ENCODE assay signal across 23 cellular contexts in the genomic region with DNA sequence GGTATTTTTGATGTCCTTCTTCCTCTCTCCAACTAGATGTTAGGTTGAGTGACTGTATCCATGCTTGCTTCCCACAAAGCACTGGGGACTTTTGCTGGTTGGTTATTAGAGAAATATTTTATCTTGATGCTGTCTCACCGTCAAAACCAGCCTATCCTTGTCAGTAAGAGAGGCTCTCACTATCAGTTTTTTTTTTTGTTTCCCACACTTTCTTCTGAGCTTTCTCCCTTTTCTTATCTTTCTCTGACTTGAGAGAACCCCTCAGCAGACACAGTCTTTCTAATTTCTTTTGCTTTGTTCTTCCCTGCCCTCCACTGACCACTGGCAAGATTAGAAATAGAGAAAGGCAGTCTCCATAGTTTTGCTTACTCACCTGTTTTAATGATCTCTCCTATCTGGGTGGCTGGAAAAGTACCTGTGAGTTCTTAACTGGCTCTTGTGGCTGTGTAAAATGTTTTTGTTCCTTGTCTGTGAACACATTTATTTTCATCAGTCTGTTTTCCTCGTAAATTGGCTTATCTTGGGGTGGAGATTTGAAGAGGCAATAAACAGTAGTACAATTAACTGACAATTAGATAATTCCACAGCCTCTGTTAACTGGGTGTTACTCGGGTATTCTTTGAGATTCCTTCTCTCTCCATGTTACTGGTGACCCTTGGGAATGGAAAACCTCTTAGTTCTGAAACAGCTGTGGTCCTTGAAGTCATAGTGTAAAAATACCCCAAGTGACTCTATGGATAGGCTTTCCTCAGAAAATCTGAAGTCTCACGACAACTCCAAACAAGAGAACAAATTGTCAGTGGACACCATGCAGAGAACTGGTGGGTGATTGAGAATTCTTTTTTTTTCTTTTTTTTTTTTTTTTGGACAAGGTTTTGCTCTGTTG. TPM values are rescaled to one million over a fixed set of nuclear protein-coding genes. Genes with fewer than 3 reads are reported as not detected.
A peak's percentile ranks its signal among the peaks of the same experiment; 100 is the strongest.
DNase-seq lines count a peak whose midpoint lies in the region; ATAC-seq, FAIRE-seq and TF ChIP-seq lines count a peak whose summit lies in the region.
"Had no signal": no experiment of that assay in that cellular context is flagged by ENCODE, and none has a peak within 500 bp of the region (broad histone marks: within the 10 kb centered on the region; RNA-seq: fewer than 3 reads in every experiment).

A gene (minus strand): TSS at position 457 of the 886 bp plus-strand sequence. CDS start 8,680 bp downstream, outside the sequence.

- in situ Hi-C loops in K562 (cut with MboI): no loop called here
- in situ Hi-C loops in KBM-7 (cut with MboI; ENCODE audit: low pct_unique_long_range_greater_than_20kb, low sequenced_read_pairs): no loop called here

- H3K4me3 ChIP-seq in HEK293 (ENCODE audit: low read depth, low read length): no peak within 1 kb of the TSS
- no peak within 1 kb of the TSS for H3K4me3 ChIP-seq in K562
- H3K4me3 ChIP-seq in mucosa of descending colon: peak within 1 kb of the TSS; percentile 22
- H3K4me3 ChIP-seq in small intestine (ENCODE audit: low read depth in 1 of 2, low read length in 2 of 2): peak within 1 kb of the TSS in 1 of 2 donors; percentile 41
- H3K4me3 ChIP-seq: GM23248, MG63 had no signal

- no peaks in the 10 kb centered on the region for H3K36me3 ChIP-seq in HEK293 (ENCODE audit: control insufficient read depth in 2 of 2, insufficient read depth in 1 of 2, low read length in 2 of 2)
- H3K36me3 ChIP-seq in K562 (ENCODE audit: control insufficient read depth, insufficient read depth, low read length): no peaks in the 10 kb centered on the region
- no peaks in the 10 kb centered on the region for H3K36me3 ChIP-seq in mucosa of descending colon (ENCODE audit: low read depth)
- no peaks in the 10 kb centered on the region for H3K36me3 ChIP-seq in small intestine (ENCODE audit: control insufficient read depth in 2 of 2, insufficient read depth in 2 of 2, low read length in 2 of 2)
- H3K36me3 ChIP-seq: MG63 had no signal

- H3K79me2 ChIP-seq in K562 (ENCODE audit: control insufficient read depth, insufficient read depth, low read length): no peaks in the 10 kb centered on the region

- TF ChIP-seq POLR2A in K562 (conservative IDR thresholded peaks at IDR 0.05): no peak

- no peaks in the 10 kb centered on the region for H4K20me1 ChIP-seq in K562 (replicated peaks; ENCODE audit: control insufficient read depth, insufficient read depth, low read length)

- intact Hi-C loops in K562 (cut with micrococcal nuclease) (no loop called here), mucosa of descending colon (cut with DNase I, micrococcal nuclease) (no loop called here)

- FAIRE-seq in K562 (lab: Jason Lieb, UNC): no peak
- no peak for FAIRE-seq in small intestine (lab: Jason Lieb, UNC)
- FAIRE-seq: RCC 7860 had no signal

- POLR2A ChIA-PET in HEK293 (lab: Yijun Ruan, JAX) (no interaction called here), K562 (lab: Yijun Ruan, JAX) (interaction anchor here (0.6 kb wide), 1 partner anchor 19 kb away, joined by 3 read pairs; no protein-coding TSS in a partner anchor)

- no peaks in the 10 kb centered on the region for H3K27me3 ChIP-seq in K562 (ENCODE audit: control insufficient read depth in 2 of 2, insufficient read depth in 2 of 2, low read length in 2 of 2)
- H3K27me3 ChIP-seq in small intestine (ENCODE audit: control insufficient read depth in 2 of 2, insufficient read depth in 2 of 2, low read length in 2 of 2): no peaks in the 10 kb centered on the region
- H3K27me3 ChIP-seq: MG63 had no signal

- no peak for TF ChIP-seq CTCF in HEK293 (tag by site-specific recombination; IDR thresholded peaks at IDR 0.05)
- TF ChIP-seq CTCF in K562 (IDR thresholded peaks at IDR 0.05 in 2 of 3, conservative IDR thresholded peaks at IDR 0.05 in 1 of 3; ENCODE audit: insufficient read depth in 2 of 3, low read depth in 1 of 3, low read length in 3 of 3): no peak
- no peak for TF ChIP-seq CTCF in mucosa of descending colon (IDR thresholded peaks at IDR 0.05)

- no peaks in the 10 kb centered on the region for H3K9me1 ChIP-seq in K562 (ENCODE audit: control insufficient read depth, insufficient read depth, low read length)

- no peak within 1 kb of the TSS for H3K4me2 ChIP-seq in K562 (ENCODE audit: insufficient read depth, low read length)
- H3K4me2 ChIP-seq: KMS-11 had no signal

- no peak for DNase-seq in K562 (ENCODE audit: extremely low read depth in 1 of 4, low spot score in 3 of 4)
- peak in 1 of 3 donors; percentile 63 for DNase-seq in mucosa of descending colon
- DNase-seq in small intestine: peak; percentile 15
- DNase-seq in NOMO-1 treated with dmso at 0.1 percent for 144 hours (lab: John Stamatoyannopoulos, UW; ENCODE audit: unreplicated experiment): no peak
- no peak for DNase-seq in KBM-7
- DNase-seq: ACHN; AML-193; CD4-positive, CD25-positive, alpha-beta regulatory T cell; DMS79; GM23248; MG63; NCI-H1092 treated with DMSO at 0.1 percent for 48 hours; NCI-H1694; NCI-H2107; NCI-H2227 treated with DMSO at 0.1 percent for 48 hours; NCI-H524 treated with DMSO at 0.1 percent for 48 hours; SHP77 had no signal

- BruUV-seq in K562 (replicated peaks; lab: Mats Ljungman, UMichigan): no TSS peak

- no peak for TF ChIP-seq EP300 in K562 (IDR thresholded peaks at IDR 0.05; ENCODE audit: low read length)

- ATAC-seq in K562 (no peak), mucosa of descending colon (peak; percentile 58), GM19328 (IDR thresholded peaks at IDR 0.05; ENCODE audit: unreplicated experiment) (no peak)
- ATAC-seq: HCT116, SK-N-SH treated with all-trans-retinoic acid at 6 μM for 48 hours had no signal

- H3K9me3 ChIP-seq in HEK293 (ENCODE audit: control insufficient read depth, insufficient read depth, low read depth, low read length) (no peaks in the 10 kb centered on the region), K562 (replicated peaks; ENCODE audit: control insufficient read depth, insufficient read depth, low read depth, low read length) (no peaks in the 10 kb centered on the region), mucosa of descending colon (no peaks in the 10 kb centered on the region), small intestine (ENCODE audit: control insufficient read depth, low read depth) (no peaks in the 10 kb centered on the region)
- H3K9me3 ChIP-seq: MG63 had no signal

- no peak within 1 kb of the TSS for H3K9ac ChIP-seq in K562 (ENCODE audit: insufficient read depth in 1 of 2, low read depth in 2 of 2, low read length in 2 of 2)
- H3K9ac ChIP-seq: GM23248, KMS-11 had no signal

- no peak for TF ChIP-seq RAD21 in K562 (CRISPR knock-in tag; conservative IDR thresholded peaks at IDR 0.05 in 1 of 2, IDR thresholded peaks at IDR 0.05 in 1 of 2)

- H2AFZ ChIP-seq in K562 (ENCODE audit: low read depth, low read length): no peak within 1 kb of the TSS
- H2AFZ ChIP-seq: GM23248 had no signal

- H3K27ac ChIP-seq in HEK293 (ENCODE audit: extremely low read depth, low read depth, low read length) (no peak within 1 kb of the TSS), K562 (ENCODE audit: extremely low read depth, low read depth, low read length) (no peak within 1 kb of the TSS), small intestine (ENCODE audit: low read depth in 1 of 2, low read length in 1 of 2) (no peak within 1 kb of the TSS)
- H3K27ac ChIP-seq: GM23248, KMS-11 had no signal

- H3K4me1 ChIP-seq in HEK293 (ENCODE audit: control insufficient read depth, insufficient read depth, low read length) (peaks cover 2% of the 10 kb centered on the region), K562 (replicated peaks in 1 of 2; ENCODE audit: control insufficient read depth in 2 of 2, insufficient read depth in 2 of 2, low read length in 2 of 2) (no peaks in the 10 kb centered on the region), mucosa of descending colon (ENCODE audit: low read depth) (peaks cover 5% of the 10 kb centered on the region), small intestine (ENCODE audit: control insufficient read depth in 2 of 2, insufficient read depth in 1 of 2, low read depth in 1 of 2, low read length in 1 of 2) (no peaks in the 10 kb centered on the region)

- CTCF ChIA-PET in HEK293 (lab: Yijun Ruan, JAX) (interaction anchor here (0.5 to 1.0 kb wide), 4 partner anchors 9 to 219 kb away, joined by 3 to 4 read pairs (median 3); no protein-coding TSS in a partner anchor), K562 (lab: Yijun Ruan, JAX; ENCODE audit: low intra/inter-chr PET ratio) (no interaction called here)

- WGBS in K562 (ENCODE audit: insufficient coverage, low coverage, missing lambda C conversion rate): 0% methylated on average over 4 of the region's 4 CpGs
- 39 to 54% (median 41%) methylated on average over 4 of the region's 4 CpGs for WGBS in small intestine, 3 donors

TF ChIP-seq in HEK293, 187 proteins besides CTCF, POLR2A, EP300 and RAD21 (continues in another document):
- no peak for TF ChIP-seq ZNF335 (tag by site-specific recombination; conservative IDR thresholded peaks at IDR 0.05)
- TF ChIP-seq ZNF571 (tag by site-specific recombination; IDR thresholded peaks at IDR 0.05): no peak
- TF ChIP-seq WT1 (tag by site-specific recombination; IDR thresholded peaks at IDR 0.05): no peak
- TF ChIP-seq TCF7L2 (IDR thresholded peaks at IDR 0.05; ENCODE audit: borderline replicate concordance, low read depth, low read length): no peak

TF ChIP-seq in K562, 482 proteins besides CTCF, POLR2A, EP300 and RAD21:
- TF ChIP-seq RFX5 (IDR thresholded peaks at IDR 0.05; ENCODE audit: low read depth, low read length) (no peak), ZNF316 (IDR thresholded peaks at IDR 0.05) (peak; percentile 8; the same call in 1 of the 2 replicates)

RNA-seq across cellular contexts. Expression of the gene that starts here (rescaled TPM):
- total RNA-seq in K562 (2011; cell fraction: chromatin; rRNA removed; ENCODE audit: low replicate concordance): not detected in 2 replicates
- total RNA-seq in K562 (2011; cell fraction: nucleolus; rRNA removed): not detected in 2 replicates
- total RNA-seq in K562 (2011; cell fraction: nucleoplasm; rRNA removed): not detected in 2 replicates
- total RNA-seq in K562 (2014; rRNA removed): not detected in 2 replicates
- not detected in 2 replicates for total RNA-seq in K562 (2014; rRNA removed; fragmentation: Illumina TruSeq; extraction: Trizol)
- total RNA-seq in K562 (2015; rRNA removed; fragmentation: Illumina TruSeq; extraction: Trizol): not detected in 2 replicates
- total RNA-seq in K562 (2021): 0.45 TPM in 1 of 2 replicates, not detected in the other
- not detected in 2 replicates for polyA plus RNA-seq in K562 (2011; rRNA removed)
- not detected in 2 replicates for polyA plus RNA-seq in K562 (2011; cell fraction: cytosol; rRNA removed)
- polyA plus RNA-seq in K562 (2011; cell fraction: nucleus; rRNA removed): not detected in 2 replicates
- not detected in 2 replicates for polyA plus RNA-seq in K562 (2012)
- not detected in 2 replicates for polyA plus RNA-seq in K562 (2014; fragmentation: Illumina TruSeq; extraction: Trizol)
- not detected for polyA plus RNA-seq in K562 (2014; fragmentation: Nextera tagmentation; extraction: Ambion mirVana)
- not detected in 2 replicates for polyA plus RNA-seq in K562 (2014; rRNA removed)
- not detected in 2 replicates for polyA minus RNA-seq in K562 (2011; rRNA and poly(A)+ RNA removed)
- polyA minus RNA-seq in K562 (2011; cell fraction: cytosol; rRNA and poly(A)+ RNA removed): not detected in 2 replicates
- polyA minus RNA-seq in K562 (2011; cell fraction: nucleus; rRNA and poly(A)+ RNA removed): not detected in 2 replicates
- total RNA-seq in mucosa of descending colon: 100 to 1,000 TPM; 139 to 414 (median 194) TPM
- 1 to 10 TPM in 1 of 3 donors, under 1 TPM in 1, not detected in 1; 0.24 to 1.3 TPM for polyA plus RNA-seq in small intestine
- total RNA-seq: CD4-positive, CD25-positive, alpha-beta regulatory T cell; GM23248 had no signal
- polyA plus RNA-seq: CD4-positive, CD25-positive, alpha-beta regulatory T cell; GM23248 had no signal

Comparison
In these comparisons a context has a peak if more than half of its experiments do, and no peak if none do; other contexts are left out.
1. RNA of the gene that starts here (total RNA-seq): 139 to 414 TPM in mucosa of descending colon; 0.45 TPM in K562; every median in the first group is over 10 times any median in the second.